ENCODE assay signal across 1 cellular context in genomic region chr22:29146101-29146560, GRCh38.
TF ChIP-seq lines count a peak whose summit lies in the region.

No MANE protein-coding gene starts in this region.

TF ChIP-seq in H1, 55 proteins besides CTCF, POLR2A, EP300 and RAD21 (continued from another document):
- TF ChIP-seq SP1 (IDR thresholded peaks at IDR 0.05; ENCODE audit: low read depth, low read length): no peak
- no peak for TF ChIP-seq BCL11A (IDR thresholded peaks at IDR 0.05; ENCODE audit: low read depth in 2 of 2, low read length in 2 of 2)
- TF ChIP-seq SP2 (IDR thresholded peaks at IDR 0.05; ENCODE audit: low read length): no peak
TF ChIP-seq in H1: peak in this region for 0.
